Comparison of ENCODE assay signal across 2 cellular contexts in the genomic region with DNA sequence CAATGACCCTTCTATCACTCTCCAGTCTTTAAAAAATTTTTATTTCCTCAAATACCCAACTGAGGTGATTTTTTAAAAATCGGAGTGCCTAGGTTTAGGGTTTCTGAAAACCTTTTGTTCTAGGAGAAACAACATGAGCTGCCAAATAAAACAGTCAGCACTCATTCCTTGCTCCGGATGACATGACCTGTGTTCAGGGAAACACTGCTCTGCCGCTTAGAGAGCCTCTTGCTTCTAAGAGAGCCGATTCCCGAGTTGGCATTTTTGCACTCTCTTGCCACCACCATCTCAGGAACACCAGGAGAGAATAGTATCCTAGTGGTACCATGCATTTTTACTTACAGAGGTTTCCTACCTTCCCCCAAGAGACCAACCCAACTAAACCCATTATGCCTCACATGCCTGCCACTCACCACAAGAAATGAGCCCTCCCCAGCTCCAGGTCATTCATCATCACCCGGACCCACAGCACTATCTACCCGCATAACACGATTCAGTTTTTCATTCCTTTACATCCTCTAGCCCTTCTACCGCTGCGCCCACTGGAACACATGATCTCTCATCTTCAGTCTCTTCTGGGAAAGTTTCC.
TF ChIP-seq lines count a peak whose summit lies in the region.

No MANE protein-coding gene starts in this region.

TF ChIP-seq in GM23338, 12 proteins besides CTCF, POLR2A, EP300 and RAD21 (continued from another document):
- TF ChIP-seq, protein P1, sequence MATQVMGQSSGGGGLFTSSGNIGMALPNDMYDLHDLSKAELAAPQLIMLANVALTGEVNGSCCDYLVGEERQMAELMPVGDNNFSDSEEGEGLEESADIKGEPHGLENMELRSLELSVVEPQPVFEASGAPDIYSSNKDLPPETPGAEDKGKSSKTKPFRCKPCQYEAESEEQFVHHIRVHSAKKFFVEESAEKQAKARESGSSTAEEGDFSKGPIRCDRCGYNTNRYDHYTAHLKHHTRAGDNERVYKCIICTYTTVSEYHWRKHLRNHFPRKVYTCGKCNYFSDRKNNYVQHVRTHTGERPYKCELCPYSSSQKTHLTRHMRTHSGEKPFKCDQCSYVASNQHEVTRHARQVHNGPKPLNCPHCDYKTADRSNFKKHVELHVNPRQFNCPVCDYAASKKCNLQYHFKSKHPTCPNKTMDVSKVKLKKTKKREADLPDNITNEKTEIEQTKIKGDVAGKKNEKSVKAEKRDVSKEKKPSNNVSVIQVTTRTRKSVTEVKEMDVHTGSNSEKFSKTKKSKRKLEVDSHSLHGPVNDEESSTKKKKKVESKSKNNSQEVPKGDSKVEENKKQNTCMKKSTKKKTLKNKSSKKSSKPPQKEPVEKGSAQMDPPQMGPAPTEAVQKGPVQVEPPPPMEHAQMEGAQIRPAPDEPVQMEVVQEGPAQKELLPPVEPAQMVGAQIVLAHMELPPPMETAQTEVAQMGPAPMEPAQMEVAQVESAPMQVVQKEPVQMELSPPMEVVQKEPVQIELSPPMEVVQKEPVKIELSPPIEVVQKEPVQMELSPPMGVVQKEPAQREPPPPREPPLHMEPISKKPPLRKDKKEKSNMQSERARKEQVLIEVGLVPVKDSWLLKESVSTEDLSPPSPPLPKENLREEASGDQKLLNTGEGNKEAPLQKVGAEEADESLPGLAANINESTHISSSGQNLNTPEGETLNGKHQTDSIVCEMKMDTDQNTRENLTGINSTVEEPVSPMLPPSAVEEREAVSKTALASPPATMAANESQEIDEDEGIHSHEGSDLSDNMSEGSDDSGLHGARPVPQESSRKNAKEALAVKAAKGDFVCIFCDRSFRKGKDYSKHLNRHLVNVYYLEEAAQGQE (IDR thresholded peaks at IDR 0.05; ENCODE audit: unreplicated experiment), result no peak
- TF ChIP-seq, protein P2, sequence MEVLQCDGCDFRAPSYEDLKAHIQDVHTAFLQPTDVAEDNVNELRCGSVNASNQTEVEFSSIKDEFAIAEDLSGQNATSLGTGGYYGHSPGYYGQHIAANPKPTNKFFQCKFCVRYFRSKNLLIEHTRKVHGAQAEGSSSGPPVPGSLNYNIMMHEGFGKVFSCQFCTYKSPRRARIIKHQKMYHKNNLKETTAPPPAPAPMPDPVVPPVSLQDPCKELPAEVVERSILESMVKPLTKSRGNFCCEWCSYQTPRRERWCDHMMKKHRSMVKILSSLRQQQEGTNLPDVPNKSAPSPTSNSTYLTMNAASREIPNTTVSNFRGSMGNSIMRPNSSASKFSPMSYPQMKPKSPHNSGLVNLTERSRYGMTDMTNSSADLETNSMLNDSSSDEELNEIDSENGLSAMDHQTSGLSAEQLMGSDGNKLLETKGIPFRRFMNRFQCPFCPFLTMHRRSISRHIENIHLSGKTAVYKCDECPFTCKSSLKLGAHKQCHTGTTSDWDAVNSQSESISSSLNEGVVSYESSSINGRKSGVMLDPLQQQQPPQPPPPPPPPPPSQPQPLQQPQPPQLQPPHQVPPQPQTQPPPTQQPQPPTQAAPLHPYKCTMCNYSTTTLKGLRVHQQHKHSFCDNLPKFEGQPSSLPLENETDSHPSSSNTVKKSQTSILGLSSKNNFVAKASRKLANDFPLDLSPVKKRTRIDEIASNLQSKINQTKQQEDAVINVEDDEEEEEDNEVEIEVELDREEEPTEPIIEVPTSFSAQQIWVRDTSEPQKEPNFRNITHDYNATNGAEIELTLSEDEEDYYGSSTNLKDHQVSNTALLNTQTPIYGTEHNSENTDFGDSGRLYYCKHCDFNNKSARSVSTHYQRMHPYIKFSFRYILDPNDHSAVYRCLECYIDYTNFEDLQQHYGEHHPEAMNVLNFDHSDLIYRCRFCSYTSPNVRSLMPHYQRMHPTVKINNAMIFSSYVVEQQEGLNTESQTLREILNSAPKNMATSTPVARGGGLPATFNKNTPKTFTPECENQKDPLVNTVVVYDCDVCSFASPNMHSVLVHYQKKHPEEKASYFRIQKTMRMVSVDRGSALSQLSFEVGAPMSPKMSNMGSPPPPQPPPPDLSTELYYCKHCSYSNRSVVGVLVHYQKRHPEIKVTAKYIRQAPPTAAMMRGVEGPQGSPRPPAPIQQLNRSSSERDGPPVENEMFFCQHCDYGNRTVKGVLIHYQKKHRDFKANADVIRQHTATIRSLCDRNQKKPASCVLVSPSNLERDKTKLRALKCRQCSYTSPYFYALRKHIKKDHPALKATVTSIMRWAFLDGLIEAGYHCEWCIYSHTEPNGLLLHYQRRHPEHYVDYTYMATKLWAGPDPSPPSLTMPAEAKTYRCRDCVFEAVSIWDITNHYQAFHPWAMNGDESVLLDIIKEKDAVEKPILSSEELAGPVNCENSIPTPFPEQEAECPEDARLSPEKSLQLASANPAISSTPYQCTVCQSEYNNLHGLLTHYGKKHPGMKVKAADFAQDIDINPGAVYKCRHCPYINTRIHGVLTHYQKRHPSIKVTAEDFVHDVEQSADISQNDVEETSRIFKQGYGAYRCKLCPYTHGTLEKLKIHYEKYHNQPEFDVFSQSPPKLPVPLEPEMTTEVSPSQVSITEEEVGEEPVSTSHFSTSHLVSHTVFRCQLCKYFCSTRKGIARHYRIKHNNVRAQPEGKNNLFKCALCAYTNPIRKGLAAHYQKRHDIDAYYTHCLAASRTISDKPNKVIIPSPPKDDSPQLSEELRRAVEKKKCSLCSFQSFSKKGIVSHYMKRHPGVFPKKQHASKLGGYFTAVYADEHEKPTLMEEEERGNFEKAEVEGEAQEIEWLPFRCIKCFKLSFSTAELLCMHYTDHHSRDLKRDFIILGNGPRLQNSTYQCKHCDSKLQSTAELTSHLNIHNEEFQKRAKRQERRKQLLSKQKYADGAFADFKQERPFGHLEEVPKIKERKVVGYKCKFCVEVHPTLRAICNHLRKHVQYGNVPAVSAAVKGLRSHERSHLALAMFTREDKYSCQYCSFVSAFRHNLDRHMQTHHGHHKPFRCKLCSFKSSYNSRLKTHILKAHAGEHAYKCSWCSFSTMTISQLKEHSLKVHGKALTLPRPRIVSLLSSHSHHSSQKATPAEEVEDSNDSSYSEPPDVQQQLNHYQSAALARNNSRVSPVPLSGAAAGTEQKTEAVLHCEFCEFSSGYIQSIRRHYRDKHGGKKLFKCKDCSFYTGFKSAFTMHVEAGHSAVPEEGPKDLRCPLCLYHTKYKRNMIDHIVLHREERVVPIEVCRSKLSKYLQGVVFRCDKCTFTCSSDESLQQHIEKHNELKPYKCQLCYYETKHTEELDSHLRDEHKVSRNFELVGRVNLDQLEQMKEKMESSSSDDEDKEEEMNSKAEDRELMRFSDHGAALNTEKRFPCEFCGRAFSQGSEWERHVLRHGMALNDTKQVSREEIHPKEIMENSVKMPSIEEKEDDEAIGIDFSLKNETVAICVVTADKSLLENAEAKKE (CRISPR knock-in tag; IDR thresholded peaks at IDR 0.05), result no peak
- no peak for TF ChIP-seq EZH2 (IDR thresholded peaks at IDR 0.05; ENCODE audit: low read depth, unreplicated experiment)
- TF ChIP-seq CREB1 (CRISPR knock-in tag; IDR thresholded peaks at IDR 0.05; ENCODE audit: low read depth), result no peak
- no peak for TF ChIP-seq POLR2AphosphoS5 (IDR thresholded peaks at IDR 0.05; ENCODE audit: low read depth)
- TF ChIP-seq ZNF331 (CRISPR knock-in tag; IDR thresholded peaks at IDR 0.05; ENCODE audit: low read depth), result no peak

TF ChIP-seq in WTC11, 78 proteins besides CTCF, POLR2A, EP300 and RAD21 (continued from another document):
- TF ChIP-seq, protein P3, sequence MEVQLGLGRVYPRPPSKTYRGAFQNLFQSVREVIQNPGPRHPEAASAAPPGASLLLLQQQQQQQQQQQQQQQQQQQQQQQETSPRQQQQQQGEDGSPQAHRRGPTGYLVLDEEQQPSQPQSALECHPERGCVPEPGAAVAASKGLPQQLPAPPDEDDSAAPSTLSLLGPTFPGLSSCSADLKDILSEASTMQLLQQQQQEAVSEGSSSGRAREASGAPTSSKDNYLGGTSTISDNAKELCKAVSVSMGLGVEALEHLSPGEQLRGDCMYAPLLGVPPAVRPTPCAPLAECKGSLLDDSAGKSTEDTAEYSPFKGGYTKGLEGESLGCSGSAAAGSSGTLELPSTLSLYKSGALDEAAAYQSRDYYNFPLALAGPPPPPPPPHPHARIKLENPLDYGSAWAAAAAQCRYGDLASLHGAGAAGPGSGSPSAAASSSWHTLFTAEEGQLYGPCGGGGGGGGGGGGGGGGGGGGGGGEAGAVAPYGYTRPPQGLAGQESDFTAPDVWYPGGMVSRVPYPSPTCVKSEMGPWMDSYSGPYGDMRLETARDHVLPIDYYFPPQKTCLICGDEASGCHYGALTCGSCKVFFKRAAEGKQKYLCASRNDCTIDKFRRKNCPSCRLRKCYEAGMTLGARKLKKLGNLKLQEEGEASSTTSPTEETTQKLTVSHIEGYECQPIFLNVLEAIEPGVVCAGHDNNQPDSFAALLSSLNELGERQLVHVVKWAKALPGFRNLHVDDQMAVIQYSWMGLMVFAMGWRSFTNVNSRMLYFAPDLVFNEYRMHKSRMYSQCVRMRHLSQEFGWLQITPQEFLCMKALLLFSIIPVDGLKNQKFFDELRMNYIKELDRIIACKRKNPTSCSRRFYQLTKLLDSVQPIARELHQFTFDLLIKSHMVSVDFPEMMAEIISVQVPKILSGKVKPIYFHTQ (CRISPR knock-in tag; IDR thresholded peaks at IDR 0.05), result no peak
- TF ChIP-seq JAZF1 (CRISPR knock-in tag; IDR thresholded peaks at IDR 0.05) (no peak), NR2C2 (CRISPR knock-in tag; IDR thresholded peaks at IDR 0.05) (no peak), TEAD1 (CRISPR knock-in tag; IDR thresholded peaks at IDR 0.05) (no peak), FOXK1 (CRISPR knock-in tag; IDR thresholded peaks at IDR 0.05) (no peak)
